ENCODE assay signal across 1 cellular context in the genomic region with DNA sequence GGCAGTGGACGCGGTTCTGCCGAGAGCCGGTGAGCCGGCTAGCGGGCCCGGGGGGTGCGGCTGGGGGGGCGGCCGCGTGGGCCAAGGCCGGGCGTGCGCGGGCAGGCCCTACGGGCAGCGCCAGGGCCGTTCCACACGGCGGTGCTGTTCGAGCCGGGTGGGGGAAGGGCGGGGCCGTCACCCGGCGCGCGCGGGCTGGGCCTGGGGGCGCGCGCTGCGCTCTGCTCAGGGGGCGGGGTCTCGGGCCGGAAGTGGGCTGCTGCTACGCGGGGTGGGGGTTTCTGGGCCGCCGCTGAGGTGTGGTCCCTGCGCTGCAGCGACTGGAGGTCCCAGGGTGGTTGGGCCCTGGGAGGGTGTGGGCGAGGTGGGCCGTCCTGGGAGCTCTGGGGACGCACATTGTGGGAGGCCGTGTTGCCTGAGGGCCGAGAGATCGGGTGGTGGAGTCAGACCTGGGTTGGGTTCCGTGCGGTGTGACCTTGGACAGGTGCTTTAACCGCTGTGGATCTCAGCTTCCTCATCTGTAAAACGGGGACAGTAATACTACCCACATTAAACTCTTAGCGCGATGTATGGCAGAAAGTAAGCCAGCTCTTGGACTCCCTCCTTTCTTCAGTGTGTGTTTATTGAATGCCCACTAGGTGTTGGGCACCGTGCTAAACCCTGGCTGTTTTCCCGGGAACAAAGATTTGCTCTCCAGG.
TF ChIP-seq lines count a peak whose summit lies in the region.

No MANE protein-coding gene starts in this region.

TF ChIP-seq in WTC11, 78 proteins besides CTCF, POLR2A, EP300 and RAD21 (continued from another document):
- TF ChIP-seq, protein P1, sequence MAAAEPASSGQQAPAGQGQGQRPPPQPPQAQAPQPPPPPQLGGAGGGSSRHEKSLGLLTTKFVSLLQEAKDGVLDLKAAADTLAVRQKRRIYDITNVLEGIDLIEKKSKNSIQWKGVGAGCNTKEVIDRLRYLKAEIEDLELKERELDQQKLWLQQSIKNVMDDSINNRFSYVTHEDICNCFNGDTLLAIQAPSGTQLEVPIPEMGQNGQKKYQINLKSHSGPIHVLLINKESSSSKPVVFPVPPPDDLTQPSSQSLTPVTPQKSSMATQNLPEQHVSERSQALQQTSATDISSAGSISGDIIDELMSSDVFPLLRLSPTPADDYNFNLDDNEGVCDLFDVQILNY (CRISPR knock-in tag; IDR thresholded peaks at IDR 0.05): peak; percentile 48; the same call in 1 of the 2 replicates
- peak; percentile 85; the same call in 1 of the 2 replicates for TF ChIP-seq GTF2I (CRISPR knock-in tag; conservative IDR thresholded peaks at IDR 0.05)
- TF ChIP-seq GABPB1 (CRISPR knock-in tag; IDR thresholded peaks at IDR 0.05): 0 out of 2 replicates have a peak, but pooled peaks have one; percentile 12
- TF ChIP-seq, protein P2, sequence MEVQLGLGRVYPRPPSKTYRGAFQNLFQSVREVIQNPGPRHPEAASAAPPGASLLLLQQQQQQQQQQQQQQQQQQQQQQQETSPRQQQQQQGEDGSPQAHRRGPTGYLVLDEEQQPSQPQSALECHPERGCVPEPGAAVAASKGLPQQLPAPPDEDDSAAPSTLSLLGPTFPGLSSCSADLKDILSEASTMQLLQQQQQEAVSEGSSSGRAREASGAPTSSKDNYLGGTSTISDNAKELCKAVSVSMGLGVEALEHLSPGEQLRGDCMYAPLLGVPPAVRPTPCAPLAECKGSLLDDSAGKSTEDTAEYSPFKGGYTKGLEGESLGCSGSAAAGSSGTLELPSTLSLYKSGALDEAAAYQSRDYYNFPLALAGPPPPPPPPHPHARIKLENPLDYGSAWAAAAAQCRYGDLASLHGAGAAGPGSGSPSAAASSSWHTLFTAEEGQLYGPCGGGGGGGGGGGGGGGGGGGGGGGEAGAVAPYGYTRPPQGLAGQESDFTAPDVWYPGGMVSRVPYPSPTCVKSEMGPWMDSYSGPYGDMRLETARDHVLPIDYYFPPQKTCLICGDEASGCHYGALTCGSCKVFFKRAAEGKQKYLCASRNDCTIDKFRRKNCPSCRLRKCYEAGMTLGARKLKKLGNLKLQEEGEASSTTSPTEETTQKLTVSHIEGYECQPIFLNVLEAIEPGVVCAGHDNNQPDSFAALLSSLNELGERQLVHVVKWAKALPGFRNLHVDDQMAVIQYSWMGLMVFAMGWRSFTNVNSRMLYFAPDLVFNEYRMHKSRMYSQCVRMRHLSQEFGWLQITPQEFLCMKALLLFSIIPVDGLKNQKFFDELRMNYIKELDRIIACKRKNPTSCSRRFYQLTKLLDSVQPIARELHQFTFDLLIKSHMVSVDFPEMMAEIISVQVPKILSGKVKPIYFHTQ (CRISPR knock-in tag; IDR thresholded peaks at IDR 0.05): no peak
- peak; percentile 75; the same call in 1 of the 2 replicates for TF ChIP-seq EMX1 (CRISPR knock-in tag; IDR thresholded peaks at IDR 0.05)
- TF ChIP-seq, protein P3, sequence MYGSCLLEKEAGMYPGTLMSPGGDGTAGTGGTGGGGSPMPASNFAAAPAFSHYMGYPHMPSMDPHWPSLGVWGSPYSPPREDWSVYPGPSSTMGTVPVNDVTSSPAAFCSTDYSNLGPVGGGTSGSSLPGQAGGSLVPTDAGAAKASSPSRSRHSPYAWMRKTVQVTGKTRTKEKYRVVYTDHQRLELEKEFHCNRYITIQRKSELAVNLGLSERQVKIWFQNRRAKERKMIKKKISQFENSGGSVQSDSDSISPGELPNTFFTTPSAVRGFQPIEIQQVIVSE (CRISPR knock-in tag; IDR thresholded peaks at IDR 0.05; ENCODE audit: borderline replicate concordance): no peak
- TF ChIP-seq, protein P4, sequence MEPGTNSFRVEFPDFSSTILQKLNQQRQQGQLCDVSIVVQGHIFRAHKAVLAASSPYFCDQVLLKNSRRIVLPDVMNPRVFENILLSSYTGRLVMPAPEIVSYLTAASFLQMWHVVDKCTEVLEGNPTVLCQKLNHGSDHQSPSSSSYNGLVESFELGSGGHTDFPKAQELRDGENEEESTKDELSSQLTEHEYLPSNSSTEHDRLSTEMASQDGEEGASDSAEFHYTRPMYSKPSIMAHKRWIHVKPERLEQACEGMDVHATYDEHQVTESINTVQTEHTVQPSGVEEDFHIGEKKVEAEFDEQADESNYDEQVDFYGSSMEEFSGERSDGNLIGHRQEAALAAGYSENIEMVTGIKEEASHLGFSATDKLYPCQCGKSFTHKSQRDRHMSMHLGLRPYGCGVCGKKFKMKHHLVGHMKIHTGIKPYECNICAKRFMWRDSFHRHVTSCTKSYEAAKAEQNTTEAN (CRISPR knock-in tag; IDR thresholded peaks at IDR 0.05): no peak
- peak; percentile 50; the same call in 1 of the 2 replicates for TF ChIP-seq SP1 (CRISPR knock-in tag; conservative IDR thresholded peaks at IDR 0.05)
- TF ChIP-seq, protein P5, sequence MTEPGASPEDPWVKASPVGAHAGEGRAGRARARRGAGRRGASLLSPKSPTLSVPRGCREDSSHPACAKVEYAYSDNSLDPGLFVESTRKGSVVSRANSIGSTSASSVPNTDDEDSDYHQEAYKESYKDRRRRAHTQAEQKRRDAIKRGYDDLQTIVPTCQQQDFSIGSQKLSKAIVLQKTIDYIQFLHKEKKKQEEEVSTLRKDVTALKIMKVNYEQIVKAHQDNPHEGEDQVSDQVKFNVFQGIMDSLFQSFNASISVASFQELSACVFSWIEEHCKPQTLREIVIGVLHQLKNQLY (CRISPR knock-in tag; IDR thresholded peaks at IDR 0.05): no peak
